In genomic region chr1:83641206-83641658, GRCh38 we compare ENCODE assay signal across 10 cellular contexts.
A peak's percentile ranks its signal among the peaks of the same experiment; 100 is the strongest.
DNase-seq lines count a peak whose midpoint lies in the region; TF ChIP-seq lines count a peak whose summit lies in the region.
"Had no signal": no experiment of that assay in that cellular context is flagged by ENCODE, and none has a peak within 500 bp of the region (broad histone marks: within the 10 kb centered on the region; RNA-seq: fewer than 3 reads in every experiment).

No MANE protein-coding gene starts in this region.

- no peaks in the 10 kb centered on the region for H3K27me3 Mint-ChIP-seq in nephron (ENCODE audit: low read depth)

- no peaks in the 10 kb centered on the region for H3K9me3 ChIP-seq in MG63

- peak overlapping the region in 2 of 3 experiments; percentile 30 to 31 for H3K4me3 Mint-ChIP-seq in nephron
- H3K4me3 Mint-ChIP-seq: nephron progenitor cell had no signal

- peaks cover 11% of the 10 kb centered on the region for H3K4me1 ChIP-seq in ACC112 (ENCODE audit: control insufficient read depth, insufficient read depth, low read length, unreplicated experiment)

- H3K27ac ChIP-seq in ACC112 (ENCODE audit: low read depth, low read length): no peak overlapping the region
- H3K27ac ChIP-seq: epithelial cell of prostate had no signal

- H2AFZ ChIP-seq in ACC112 (ENCODE audit: low read length, unreplicated experiment): peak overlapping the region; percentile 97

- H3K4me3 ChIP-seq in ACC112 (ENCODE audit: low read depth, low read length) (peak overlapping the region; percentile 71), MG63 (peak overlapping the region; percentile 15; the same call in 1 of the 2 replicates), epithelial cell of esophagus (ENCODE audit: low read length) (no peak overlapping the region)

- DNase-seq in MG63 (peak; percentile 14), epithelial cell of esophagus (ENCODE audit: low read depth) (peak; percentile 7), NCI-H1436 (lab: John Stamatoyannopoulos, UW) (no peak), NCI-H345 treated with DMSO at 0.1 percent for 48 hours (lab: John Stamatoyannopoulos, UW; ENCODE audit: unreplicated experiment) (no peak), NCI-H187 treated with DMSO at 0.1 percent for 48 hours (lab: John Stamatoyannopoulos, UW) (no peak), NCI-H2196 (lab: John Stamatoyannopoulos, UW; ENCODE audit: unreplicated experiment) (no peak)
- DNase-seq: nephron progenitor cell had no signal

- TF ChIP-seq CTCF in epithelial cell of esophagus (IDR thresholded peaks at IDR 0.05; ENCODE audit: insufficient read depth, low read depth, low read length, missing control alignments) (no peak), nephron (IDR thresholded peaks at IDR 0.05; ENCODE audit: unreplicated experiment in 3 of 3) (no peak)

- peaks cover 18% of the 10 kb centered on the region; the same call in 1 of the 2 replicates for H3K27me3 ChIP-seq in ACC112 (ENCODE audit: insufficient read depth, low read length)
- H3K27me3 ChIP-seq in MG63: no peaks in the 10 kb centered on the region

- no peaks in the 10 kb centered on the region for H3K36me3 Mint-ChIP-seq in nephron (ENCODE audit: low read depth)

- peaks cover 45% of the 10 kb centered on the region for H3K4me1 Mint-ChIP-seq in nephron

- no peaks in the 10 kb centered on the region for H3K9me3 Mint-ChIP-seq in nephron
- H3K9me3 Mint-ChIP-seq: nephron progenitor cell had no signal

- H3K36me3 ChIP-seq in ACC112 (ENCODE audit: insufficient read depth, low read length) (no peaks in the 10 kb centered on the region), MG63 (no peaks in the 10 kb centered on the region)

- no peaks in the 10 kb centered on the region for H3K79me2 ChIP-seq in ACC112 (ENCODE audit: control insufficient read depth, insufficient read depth, low read length, unreplicated experiment)

- peak overlapping the region; percentile 94 to 96 (median 95) for H3K27ac Mint-ChIP-seq in nephron
- H3K27ac Mint-ChIP-seq: nephron progenitor cell had no signal

Comparison
In these comparisons a context has a peak if more than half of its experiments do, and no peak if none do; other contexts are left out.
1. DNase-seq: peak in MG63 (single experiment) and epithelial cell of esophagus (single experiment); none in NCI-H1436 (single experiment), NCI-H345 treated with DMSO at 0.1 percent for 48 hours (single experiment), NCI-H187 treated with DMSO at 0.1 percent for 48 hours (single experiment) and NCI-H2196 (single experiment).